Comparison of ENCODE assay signal across 8 cellular contexts in the genomic region with DNA sequence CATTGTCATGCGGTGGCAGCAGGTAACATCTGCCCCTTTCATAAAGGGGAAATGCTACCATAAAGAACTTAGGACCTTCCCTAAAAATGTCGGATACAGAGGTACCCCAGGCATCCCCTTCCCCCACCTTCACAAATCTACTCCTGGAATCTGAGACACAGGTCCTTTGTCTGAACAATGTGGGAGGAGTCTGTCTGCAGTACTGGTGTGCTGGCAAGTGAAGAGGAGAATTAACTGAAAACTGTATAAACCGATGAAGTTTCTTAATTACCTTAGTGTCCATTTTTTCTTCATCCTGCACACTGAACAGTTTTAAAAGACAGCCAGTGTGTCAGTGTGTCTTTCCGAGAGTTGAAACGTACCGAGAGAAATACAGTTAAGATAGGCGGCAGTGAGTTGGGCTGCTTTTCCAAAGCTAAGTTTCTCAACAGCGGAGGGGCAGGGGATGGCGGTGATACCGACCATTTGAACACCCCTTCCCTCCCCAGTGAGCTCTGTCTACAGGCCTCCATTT. TPM values are rescaled to one million over a fixed set of nuclear protein-coding genes. Genes with fewer than 3 reads are reported as not detected.
DNase-seq lines count a peak whose midpoint lies in the region; ATAC-seq and TF ChIP-seq lines count a peak whose summit lies in the region.

No MANE protein-coding gene starts in this region.

- 0 out of 2 replicates have a peak, but pooled peaks cover 3% of the 10 kb centered on the region for H3K36me3 ChIP-seq in HAP-1 (replicated peaks)

- H3K4me1 ChIP-seq in HAP-1, result peaks cover 22% of the 10 kb centered on the region

- no peaks in the 10 kb centered on the region for H3K36me3 Mint-ChIP-seq in natural killer cell

- peak overlapping the region; percentile 93 for H3K4me3 Mint-ChIP-seq in natural killer cell

- intact Hi-C loops in natural killer cell (cut with micrococcal nuclease) (loop anchor here (1.0 to 5.0 kb wide), 3 partner anchors 16 to 318 kb away; a partner anchor contains a TSS), sciatic nerve (cut with DNase I) (no loop called here)

- ATAC-seq in natural killer cell (no peak), sciatic nerve (no peak), GM21367 (IDR thresholded peaks at IDR 0.05; ENCODE audit: unreplicated experiment) (no peak)

- TF ChIP-seq POLR2A in erythroblast (IDR thresholded peaks at IDR 0.05; ENCODE audit: low read length), result peak; percentile 36

- H3K4me3 ChIP-seq in HAP-1, result peak overlapping the region; percentile 68

- in situ Hi-C loops in HAP-1 (cut with MboI; ENCODE audit: low sequenced_read_pairs), result loop anchor here (25.0 kb wide), 2 partner anchors 108 to 383 kb away; a partner anchor contains a TSS

- H3K4me1 Mint-ChIP-seq in natural killer cell, result peaks cover 69 to 70% of the 10 kb centered on the region in 2 donors

- no peaks in the 10 kb centered on the region for H3K27me3 Mint-ChIP-seq in natural killer cell (ENCODE audit: low read depth in 2 of 2)

- DNase-seq in AML-193 (lab: John Stamatoyannopoulos, UW) (peak; percentile 15 to 24), HAP-1 (ENCODE audit: low spot score in 2 of 2) (peak; percentile 73 to 83), NCI-H446 treated with DMSO at 0.1 percent for 48 hours (lab: John Stamatoyannopoulos, UW) (peak; percentile 41), erythroblast (lab: John Stamatoyannopoulos, UW) (peak; percentile 68 to 70), natural killer cell (peak; percentile 45), sciatic nerve (ENCODE audit: low spot score) (no peak)
- DNase-seq in activated CD4-positive, alpha-beta T cell treated with anti-CD3 and anti-CD28 coated beads, Interleukin-2, amount 50 U/mL, for 1 hour, result peak; percentile 32

- peak overlapping the region; percentile 93 to 97 for H3K27ac Mint-ChIP-seq in natural killer cell

- H3K27me3 ChIP-seq in HAP-1 (ENCODE audit: low read depth), result no peaks in the 10 kb centered on the region

- peaks cover 3% of the 10 kb centered on the region for H3K9me3 ChIP-seq in HAP-1

- TF ChIP-seq CTCF in natural killer cell (IDR thresholded peaks at IDR 0.05), result no peak

- no peaks in the 10 kb centered on the region for H3K9me3 Mint-ChIP-seq in natural killer cell

RNA-seq across cellular contexts. Expression of a gene that starts 1.8 kb away (rescaled TPM):
- 100 to 1,000 TPM; 189 to 205 (median 202) TPM for total RNA-seq in natural killer cell
- total RNA-seq in sciatic nerve, result 31.9 TPM
